17 cellular contexts compared by ENCODE assay signal in genomic region chr3:31278532-31278931, GRCh38.
DNase-seq lines count a peak whose midpoint lies in the region; ATAC-seq and TF ChIP-seq lines count a peak whose summit lies in the region.
"Had no signal": no experiment of that assay in that cellular context is flagged by ENCODE, and none has a peak within 500 bp of the region (broad histone marks: within the 10 kb centered on the region; RNA-seq: fewer than 3 reads in every experiment).

No MANE protein-coding gene starts in this region.

- H3K36me3 ChIP-seq in mammary epithelial cell (ENCODE audit: insufficient read depth, low read length) = no peaks in the 10 kb centered on the region
- no peaks in the 10 kb centered on the region for H3K36me3 ChIP-seq in breast epithelium

- no peak for TF ChIP-seq POLR2A in breast epithelium (IDR thresholded peaks at IDR 0.05)

- H3K27ac ChIP-seq in mammary epithelial cell (ENCODE audit: insufficient read depth, low read depth, low read length) = no peak overlapping the region
- no peak overlapping the region for H3K27ac ChIP-seq in breast epithelium
- H3K27ac ChIP-seq: 22Rv1, C4-2B, GM23248 had no signal

- dilution Hi-C loops in mammary epithelial cell (cut with HindIII; ENCODE audit: low sequenced_read_pairs) = no loop called here

- H3K9me3 ChIP-seq in mammary epithelial cell (replicated peaks; ENCODE audit: insufficient read depth, low read length) (no peaks in the 10 kb centered on the region), breast epithelium (no peaks in the 10 kb centered on the region)
- H3K9me3 ChIP-seq: A549 had no signal

- ATAC-seq in natural killer cell treated with Interleukin-12 subunit alpha and Interleukin-12 subunit beta and Interleukin-15 and Interleukin-18, amount 100 ng/mL, for 72 hours = peak; percentile 17 to 40
- ATAC-seq: A549 had no signal

- WGBS in mammary epithelial cell (ENCODE audit: low coverage, missing lambda C conversion rate) = 100% methylated on average over 5 of the region's 5 CpGs

- no peak overlapping the region for H3K27ac Mint-ChIP-seq in natural killer cell treated with Interleukin-12 subunit alpha and Interleukin-12 subunit beta and Interleukin-15 and Interleukin-18, amount 100 ng/mL, for 72 hours
- H3K27ac Mint-ChIP-seq: CD4-positive, alpha-beta T cell had no signal

- no peak for TF ChIP-seq CTCF in mammary epithelial cell (conservative IDR thresholded peaks at IDR 0.05 in 1 of 2, IDR thresholded peaks at IDR 0.05 in 1 of 2; ENCODE audit: extremely low read depth in 1 of 2, insufficient read depth in 1 of 2, low read depth in 1 of 2, low read length in 2 of 2)
- TF ChIP-seq CTCF in breast epithelium (IDR thresholded peaks at IDR 0.05) = no peak

- H4K20me1 ChIP-seq in mammary epithelial cell (ENCODE audit: insufficient read depth, low read length) = no peaks in the 10 kb centered on the region

- DNase-seq in mammary epithelial cell (peak; percentile 14), breast epithelium (ENCODE audit: low spot score in 2 of 2) (no peak), dermis blood vessel endothelial cell (peak; percentile 29), NCI-H2227 treated with DMSO at 0.1 percent for 48 hours (lab: John Stamatoyannopoulos, UW) (no peak), COR-L47 (lab: John Stamatoyannopoulos, UW) (no peak), SIG-M5 treated with dmso at 0.1 percent for 504 hours (lab: John Stamatoyannopoulos, UW; ENCODE audit: unreplicated experiment) (no peak)
- no peak for DNase-seq in natural killer cell treated with Interleukin-12 subunit alpha and Interleukin-12 subunit beta and Interleukin-15 and Interleukin-18, amount 100 ng/mL, for 72 hours (ENCODE audit: low spot score)
- DNase-seq: AML-193; CD4-positive, alpha-beta T cell; DMS153; DMS79; GDM1; HCEC 1CT had no signal

- intact Hi-C loops in mammary epithelial cell (cut with micrococcal nuclease) (no loop called here), breast epithelium (cut with DNase I; ENCODE audit: low total_unique reads) (no loop called here)

- no TSS peak for BruUV-seq in mammary epithelial cell (replicated peaks; lab: Mats Ljungman, UMichigan)

- no peaks in the 10 kb centered on the region for H3K4me1 Mint-ChIP-seq in natural killer cell treated with Interleukin-12 subunit alpha and Interleukin-12 subunit beta and Interleukin-15 and Interleukin-18, amount 100 ng/mL, for 72 hours (ENCODE audit: low read depth in 2 of 2)

- no peak overlapping the region for H3K4me2 ChIP-seq in mammary epithelial cell (ENCODE audit: insufficient read depth, low read depth, low read length)
- H3K4me2 ChIP-seq: A549 had no signal

- in situ Hi-C loops in mammary epithelial cell (cut with MboI; ENCODE audit: low sequenced_read_pairs in 2 of 2) = no loop called here

- peaks cover 2 to 7% of the 10 kb centered on the region in 2 donors for H3K27me3 Mint-ChIP-seq in natural killer cell treated with Interleukin-12 subunit alpha and Interleukin-12 subunit beta and Interleukin-15 and Interleukin-18, amount 100 ng/mL, for 72 hours
- H3K27me3 Mint-ChIP-seq: CD4-positive, alpha-beta T cell had no signal

- H3K9me3 Mint-ChIP-seq in natural killer cell treated with Interleukin-12 subunit alpha and Interleukin-12 subunit beta and Interleukin-15 and Interleukin-18, amount 100 ng/mL, for 72 hours = no peaks in the 10 kb centered on the region
- H3K9me3 Mint-ChIP-seq: CD4-positive, alpha-beta T cell had no signal

- H3K4me3 ChIP-seq in mammary epithelial cell (replicated peaks in 1 of 3; ENCODE audit: insufficient read depth in 1 of 3, low read depth in 2 of 3, low read length in 3 of 3) (no peak overlapping the region), breast epithelium (no peak overlapping the region)
- H3K4me3 ChIP-seq: A549, GM23248 had no signal

- H3K36me3 Mint-ChIP-seq in natural killer cell treated with Interleukin-12 subunit alpha and Interleukin-12 subunit beta and Interleukin-15 and Interleukin-18, amount 100 ng/mL, for 72 hours = no peaks in the 10 kb centered on the region

- H2AFZ ChIP-seq in mammary epithelial cell (ENCODE audit: low read depth, low read length) = no peak overlapping the region

- no peak overlapping the region for H3K9ac ChIP-seq in mammary epithelial cell (ENCODE audit: insufficient read depth, low read length)
- H3K9ac ChIP-seq: GM23248 had no signal

- no peaks in the 10 kb centered on the region for H3K79me2 ChIP-seq in mammary epithelial cell (ENCODE audit: insufficient read depth, low read length)

- CTCF ChIA-PET in mammary epithelial cell (lab: Charles Lee; ENCODE audit: low non-redundant PET) = no interaction called here

- H3K4me3 Mint-ChIP-seq in natural killer cell treated with Interleukin-12 subunit alpha and Interleukin-12 subunit beta and Interleukin-15 and Interleukin-18, amount 100 ng/mL, for 72 hours = no peak overlapping the region
- H3K4me3 Mint-ChIP-seq: CD4-positive, alpha-beta T cell had no signal

- H3K4me1 ChIP-seq in mammary epithelial cell (ENCODE audit: insufficient read depth, low read length) (peaks cover 22% of the 10 kb centered on the region), breast epithelium (peaks cover 0 to 2% of the 10 kb centered on the region in 2 donors)

- H3K27me3 ChIP-seq in mammary epithelial cell (ENCODE audit: insufficient read depth, low read length) (no peaks in the 10 kb centered on the region), breast epithelium (no peaks in the 10 kb centered on the region)

Comparison
In these comparisons a context has a peak if more than half of its experiments do, and no peak if none do; other contexts are left out.
1. DNase-seq: peak in mammary epithelial cell (single experiment) and dermis blood vessel endothelial cell (single experiment); none in breast epithelium (0 of 2), natural killer cell treated with Interleukin-12 subunit alpha and Interleukin-12 subunit beta and Interleukin-15 and Interleukin-18, amount 100 ng/mL, for 72 hours (single experiment), NCI-H2227 treated with DMSO at 0.1 percent for 48 hours (single experiment), COR-L47 (single experiment) and SIG-M5 treated with dmso at 0.1 percent for 504 hours (single experiment).